1 cellular context compared by ENCODE assay signal in genomic region chr9:107587175-107587963, GRCh38.
TF ChIP-seq lines count a peak whose summit lies in the region.

No MANE protein-coding gene starts in this region.

TF ChIP-seq in HepG2, 621 proteins besides CTCF, POLR2A, EP300 and RAD21 (continued from another document):
- TF ChIP-seq ZNF503 (CRISPR knock-in tag; IDR thresholded peaks at IDR 0.05) (no peak), ZNF839 (CRISPR knock-in tag; IDR thresholded peaks at IDR 0.05; ENCODE audit: borderline replicate concordance) (no peak), ZNF280D (CRISPR knock-in tag; IDR thresholded peaks at IDR 0.05) (no peak), UBTF (CRISPR knock-in tag; IDR thresholded peaks at IDR 0.05) (peak; percentile 40), MAZ (IDR thresholded peaks at IDR 0.05; ENCODE audit: borderline replicate concordance, low read depth, low read length) (no peak), MAZ (CRISPR knock-in tag; IDR thresholded peaks at IDR 0.05; ENCODE audit: low read depth) (no peak), HIVEP1 (CRISPR knock-in tag; IDR thresholded peaks at IDR 0.05) (0 out of 2 replicates have a peak, but pooled peaks have one; percentile 43), ZBED4 (CRISPR knock-in tag; IDR thresholded peaks at IDR 0.05; ENCODE audit: borderline replicate concordance) (no peak), ZC3H4 (CRISPR knock-in tag; IDR thresholded peaks at IDR 0.05; ENCODE audit: borderline replicate concordance) (no peak), GATAD2A (CRISPR knock-in tag; IDR thresholded peaks at IDR 0.05) (peak; percentile 53), ZNF570 (CRISPR knock-in tag; IDR thresholded peaks at IDR 0.05; ENCODE audit: borderline replicate concordance) (no peak), SMARCE1 (IDR thresholded peaks at IDR 0.05; ENCODE audit: borderline replicate concordance) (no peak), FOXA1 (IDR thresholded peaks at IDR 0.05) (no peak), FOXA1 (CRISPR knock-in tag; IDR thresholded peaks at IDR 0.05) (no peak), ZNF800 (CRISPR knock-in tag; IDR thresholded peaks at IDR 0.05) (0 out of 2 replicates have a peak, but pooled peaks have one; percentile 61), SALL1 (CRISPR knock-in tag; IDR thresholded peaks at IDR 0.05) (peak; percentile 61), ARID5B (CRISPR knock-in tag; IDR thresholded peaks at IDR 0.05) (peak; percentile 49), ZNF441 (CRISPR knock-in tag; IDR thresholded peaks at IDR 0.05; ENCODE audit: borderline replicate concordance) (no peak), HOXA9 (CRISPR knock-in tag; IDR thresholded peaks at IDR 0.05; ENCODE audit: borderline replicate concordance) (no peak), ISL2 (CRISPR knock-in tag; IDR thresholded peaks at IDR 0.05) (0 out of 2 replicates have a peak, but pooled peaks have one; percentile 46), PHB2 (IDR thresholded peaks at IDR 0.05; ENCODE audit: partially characterized antibody) (no peak), DNMT3B (CRISPR knock-in tag; conservative IDR thresholded peaks at IDR 0.05) (no peak), REL (CRISPR knock-in tag; conservative IDR thresholded peaks at IDR 0.05) (no peak), GABPB1 (CRISPR knock-in tag; IDR thresholded peaks at IDR 0.05) (peak; percentile 65; the same call in 1 of the 2 replicates), RXRA (CRISPR knock-in tag; IDR thresholded peaks at IDR 0.05) (peak; percentile 26; the same call in 1 of the 2 replicates), ZNF710 (CRISPR knock-in tag; IDR thresholded peaks at IDR 0.05; ENCODE audit: borderline replicate concordance) (peak; percentile 47; the same call in 1 of the 2 replicates), ZNF33A (CRISPR knock-in tag; IDR thresholded peaks at IDR 0.05; ENCODE audit: borderline replicate concordance) (no peak), PPARG (CRISPR knock-in tag; conservative IDR thresholded peaks at IDR 0.05) (peak; percentile 66; the same call in 1 of the 2 replicates), REPIN1 (CRISPR knock-in tag; IDR thresholded peaks at IDR 0.05; ENCODE audit: borderline replicate concordance, low read depth) (peak; percentile 38; the same call in 1 of the 2 replicates), TCF12 (IDR thresholded peaks at IDR 0.05) (no peak), TCF12 (CRISPR knock-in tag; IDR thresholded peaks at IDR 0.05) (0 out of 2 replicates have a peak, but pooled peaks have one; percentile 36), MAFF (IDR thresholded peaks at IDR 0.05; ENCODE audit: low read depth, low read length) (no peak), DRAP1 (CRISPR knock-in tag; IDR thresholded peaks at IDR 0.05) (no peak), ZNF737 (CRISPR knock-in tag; IDR thresholded peaks at IDR 0.05; ENCODE audit: borderline replicate concordance) (no peak), MEF2D (CRISPR knock-in tag; IDR thresholded peaks at IDR 0.05) (0 out of 2 replicates have a peak, but pooled peaks have one; percentile 41), ZSCAN9 (CRISPR knock-in tag; IDR thresholded peaks at IDR 0.05; ENCODE audit: borderline replicate concordance) (no peak), ZNF501 (CRISPR knock-in tag; IDR thresholded peaks at IDR 0.05) (0 out of 2 replicates have a peak, but pooled peaks have one; percentile 37), POGZ (CRISPR knock-in tag; IDR thresholded peaks at IDR 0.05) (peak; percentile 58; the same call in 1 of the 2 replicates), ZSCAN20 (CRISPR knock-in tag; IDR thresholded peaks at IDR 0.05; ENCODE audit: borderline replicate concordance) (no peak), RARA (CRISPR knock-in tag; IDR thresholded peaks at IDR 0.05) (peak; percentile 34; the same call in 1 of the 2 replicates)
TF ChIP-seq in HepG2: peak in this region for 46.
